6 cellular contexts compared by ENCODE assay signal in the genomic region with DNA sequence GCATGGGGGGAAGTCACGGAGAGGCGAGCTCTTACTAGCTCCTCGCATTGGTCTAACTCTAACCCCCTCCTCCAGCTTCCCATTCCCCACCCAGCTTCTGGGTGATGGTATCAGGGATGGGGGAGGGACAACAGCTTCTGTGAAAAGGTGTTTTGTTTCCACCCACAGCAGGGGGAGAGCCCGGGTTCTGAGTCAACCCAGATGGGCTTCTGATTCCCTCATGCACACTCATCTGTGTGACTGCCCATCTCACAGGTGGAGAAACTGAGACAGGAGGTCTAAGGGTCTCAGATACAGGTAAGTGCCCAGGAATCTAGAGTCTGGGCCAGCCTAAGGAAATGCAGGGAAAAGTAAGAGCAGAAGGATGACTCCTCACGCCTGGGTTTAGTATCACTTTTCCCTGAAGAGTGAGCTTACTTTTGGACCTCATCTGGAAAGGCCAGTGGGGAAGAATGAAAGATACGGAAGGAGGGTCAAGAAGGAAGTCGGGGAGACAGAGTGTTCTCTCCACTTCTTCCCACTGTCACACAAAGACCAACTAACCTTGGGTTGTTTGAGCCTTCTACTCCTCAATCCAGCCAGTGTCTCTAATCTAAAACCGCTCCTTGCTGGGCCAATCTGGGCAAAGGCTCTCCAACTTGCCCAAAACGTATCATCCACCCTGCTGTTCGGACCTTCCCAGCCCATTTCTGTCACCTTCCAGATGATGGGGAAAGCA. TPM values are rescaled to one million over a fixed set of nuclear protein-coding genes. Genes with fewer than 3 reads are reported as not detected.
DNase-seq lines count a peak whose midpoint lies in the region; FAIRE-seq and TF ChIP-seq lines count a peak whose summit lies in the region.

No MANE protein-coding gene starts in this region.

- DNase-seq in RWPE1 (ENCODE audit: low spot score), result no peak
- DNase-seq in esophagus muscularis mucosa (ENCODE audit: extremely low spot score), result no peak
- no peak for DNase-seq in small intestine
- no peak for DNase-seq in NCI-H1105 (lab: John Stamatoyannopoulos, UW)
- DNase-seq in OCI-M1 (lab: John Stamatoyannopoulos, UW), result no peak
- DNase-seq in germinal center (ENCODE audit: low spot score), result no peak

- intact Hi-C loops in esophagus muscularis mucosa (cut with DNase I), result loop anchor here (10.0 kb wide), 1 partner anchor 149 kb away; the partner anchor contains the start of gene PITPNA

- peaks cover 19 to 42% (median 27%) of the 10 kb centered on the region in 4 donors for H3K36me3 ChIP-seq in esophagus muscularis mucosa
- peaks cover 0 to 5% of the 10 kb centered on the region in 2 donors for H3K36me3 ChIP-seq in small intestine (ENCODE audit: control insufficient read depth in 2 of 2, insufficient read depth in 2 of 2, low read length in 2 of 2)

- FAIRE-seq in small intestine (lab: Jason Lieb, UNC), result no peak

- H3K27me3 ChIP-seq in esophagus muscularis mucosa (no peaks in the 10 kb centered on the region), small intestine (ENCODE audit: control insufficient read depth in 2 of 2, insufficient read depth in 2 of 2, low read length in 2 of 2) (no peaks in the 10 kb centered on the region)

- H3K9me3 ChIP-seq in esophagus muscularis mucosa (no peaks in the 10 kb centered on the region), small intestine (ENCODE audit: control insufficient read depth, low read depth) (no peaks in the 10 kb centered on the region)

- H3K4me3 ChIP-seq in esophagus muscularis mucosa (peak overlapping the region; percentile 91 to 100 (median 96)), small intestine (ENCODE audit: low read depth in 1 of 2, low read length in 2 of 2) (peak overlapping the region in 1 of 2 donors; percentile 75)

- H3K27ac ChIP-seq in RWPE1 (peak overlapping the region; percentile 99), esophagus muscularis mucosa (replicated peaks in 1 of 4) (peak overlapping the region; percentile 99 to 100 (median 100)), small intestine (ENCODE audit: low read depth in 1 of 2, low read length in 1 of 2) (peak overlapping the region; percentile 92 to 97)

- TF ChIP-seq POLR2A in esophagus muscularis mucosa (IDR thresholded peaks at IDR 0.05; ENCODE audit: low read depth), result no peak

- POLR2A ChIA-PET in RWPE1 (lab: Yijun Ruan, JAX; ENCODE audit: low non-redundant PET), result no interaction called here

- CTCF ChIA-PET in RWPE1 (lab: Yijun Ruan, JAX), result interaction anchor here (0.6 to 1.5 kb wide), 8 partner anchors 14 to 385 kb away, joined by 3 to 4 read pairs (median 3); no protein-coding TSS in a partner anchor

- TF ChIP-seq EP300 in esophagus muscularis mucosa (IDR thresholded peaks at IDR 0.05), result no peak

- WGBS in esophagus muscularis mucosa, result 57% methylated on average over 10 of the region's 10 CpGs
- 56 to 68% (median 61%) methylated on average over 10 of the region's 10 CpGs for WGBS in small intestine, 3 donors

- H3K4me1 ChIP-seq in esophagus muscularis mucosa (peaks cover 56 to 77% (median 67%) of the 10 kb centered on the region in 4 donors), small intestine (ENCODE audit: control insufficient read depth in 2 of 2, insufficient read depth in 1 of 2, low read depth in 1 of 2, low read length in 1 of 2) (peaks cover 0 to 4% of the 10 kb centered on the region in 2 donors)

- no peak for TF ChIP-seq CTCF in RWPE1 (conservative IDR thresholded peaks at IDR 0.05; ENCODE audit: low read depth)
- no peak for TF ChIP-seq CTCF in esophagus muscularis mucosa (IDR thresholded peaks at IDR 0.05)

RNA-seq across cellular contexts. Expression of gene TLCD2, which starts 3.1 kb away (rescaled TPM):
- 1 to 10 TPM; 4.6 to 7.7 (median 5.5) TPM for total RNA-seq in esophagus muscularis mucosa
- 10 to 100 TPM in 1 of 3 donors, 1 to 10 TPM in 2; 5.1 to 10.3 (median 7.8) TPM for polyA plus RNA-seq in small intestine

RNA-seq across cellular contexts. Expression of gene WDR81, which starts 11.2 kb away (rescaled TPM):
- 10 to 100 TPM; 25.7 to 40.8 (median 32.1) TPM for total RNA-seq in esophagus muscularis mucosa
- polyA plus RNA-seq in small intestine, result 10 to 100 TPM; 14.6 to 18.0 (median 14.8) TPM

RNA-seq across cellular contexts. Expression of gene PRPF8, which starts 28.7 kb away (rescaled TPM):
- 100 to 1,000 TPM; 141 to 187 (median 163) TPM for total RNA-seq in esophagus muscularis mucosa
- polyA plus RNA-seq in small intestine, result 10 to 100 TPM; 61.1 to 87.2 (median 62.8) TPM

RNA-seq across cellular contexts. Expression of gene SERPINF2, which starts 29.4 kb away (rescaled TPM):
- 1 to 10 TPM; 2.4 to 7.5 (median 3.4) TPM for total RNA-seq in esophagus muscularis mucosa
- polyA plus RNA-seq in small intestine, result 1 to 10 TPM in 2 of 3 donors, under 1 TPM in 1; 0.89 to 4.5 (median 1.6) TPM

RNA-seq across cellular contexts. Expression of gene SERPINF1, which starts 48.5 kb away (rescaled TPM):
- 100 to 1,000 TPM; 177 to 464 (median 330) TPM for total RNA-seq in esophagus muscularis mucosa
- polyA plus RNA-seq in small intestine, result 100 to 1,000 TPM in 1 of 3 donors, 10 to 100 TPM in 1, 1 to 10 TPM in 1; 7.2 to 118 (median 20.8) TPM
